ENCODE assay signal across 28 cellular contexts in genomic region chr16:67989322-67990017, GRCh38. TPM values are rescaled to one million over a fixed set of nuclear protein-coding genes. Genes with fewer than 3 reads are reported as not detected.
DNase-seq lines count a peak whose midpoint lies in the region; ATAC-seq, FAIRE-seq and TF ChIP-seq lines count a peak whose summit lies in the region.
"Had no signal": no experiment of that assay in that cellular context is flagged by ENCODE, and none has a peak within 500 bp of the region (broad histone marks: within the 10 kb centered on the region; RNA-seq: fewer than 3 reads in every experiment).

No MANE protein-coding gene starts in this region.

- no peak; the same call in 2 of the 3 replicates for ATAC-seq in HepG2
- ATAC-seq in right lobe of liver = no peak
- ATAC-seq in memory B cell (ENCODE audit: low read depth) = no peak
- ATAC-seq in GM21447 (IDR thresholded peaks at IDR 0.05; ENCODE audit: unreplicated experiment) = no peak
- ATAC-seq: A549; activated CD8-positive, alpha-beta T cell treated with anti-CD3 and anti-CD28 coated beads, Interleukin-2, amount 10 ng/mL, durations not matched to agents 7 days and 5 days; activated T-cell treated with anti-CD3 and anti-CD28 coated beads, Interleukin-2, amount 50 U/mL, for 4 hours; heart right ventricle; mucosa of descending colon; right cardiac atrium had no signal

- no peak for TF ChIP-seq POLR2A in HepG2 (IDR thresholded peaks at IDR 0.05; ENCODE audit: insufficient read depth in 1 of 2, low read depth in 2 of 2, low read length in 2 of 2)
- TF ChIP-seq POLR2A in right lobe of liver (IDR thresholded peaks at IDR 0.05) = no peak

- POLR2A ChIA-PET in HepG2 (lab: Yijun Ruan, JAX) = interaction anchor here (3.0 to 4.8 kb wide), 2 partner anchors 33 to 46 kb away, joined by 13 to 29 read pairs; partner anchors contain the start of genes DDX28, DUS2 and LCAT
- POLR2A ChIA-PET in activated CD4-positive, alpha-beta T cell treated with anti-CD3 and anti-CD28 coated beads, Interleukin-2, amount 10 ng/mL, durations not matched to agents 7 days and 5 days (lab: Charles Lee) = no interaction called here

- no peaks in the 10 kb centered on the region for H3K9me2 ChIP-seq in MM.1S (replicated peaks; ENCODE audit: insufficient read depth, low read length)

- H3K9me3 Mint-ChIP-seq in IgD-negative memory B cell = no peaks in the 10 kb centered on the region
- H3K9me3 Mint-ChIP-seq in memory B cell = no peaks in the 10 kb centered on the region
- no peaks in the 10 kb centered on the region for H3K9me3 Mint-ChIP-seq in activated CD4-positive, alpha-beta T cell treated with anti-CD3 and anti-CD28 coated beads, Interleukin-2, amount 10 ng/mL, durations not matched to agents 7 days and 5 days
- H3K9me3 Mint-ChIP-seq in progenitor cell of endocrine pancreas (ENCODE audit: low read depth) = no peaks in the 10 kb centered on the region
- H3K9me3 Mint-ChIP-seq: activated naive CD4-positive, alpha-beta T cell treated with anti-CD3 and anti-CD28 coated beads for 36 hours; activated T-cell treated with anti-CD3 and anti-CD28 coated beads, Interleukin-2, amount 50 U/mL, for 4 hours; type B pancreatic cell had no signal

- no peak overlapping the region for H3K4me2 ChIP-seq in HepG2 (ENCODE audit: low read depth, low read length)
- H3K4me2 ChIP-seq in MM.1S (ENCODE audit: low read depth, low read length) = no peak overlapping the region
- H3K4me2 ChIP-seq: A549, BLaER1 had no signal

- 53% methylated on average over 7 of the region's 8 CpGs for WGBS in HepG2 (ENCODE audit: low lambda C conversion rate)
- no CpG with 5 or more reads among the region's 8 CpGs for WGBS in right lobe of liver (ENCODE audit: insufficient coverage, low coverage, low lambda C conversion rate, missing lambda C conversion rate)

- TF ChIP-seq EP300 in HepG2 (IDR thresholded peaks at IDR 0.05; ENCODE audit: low read depth in 2 of 2, low read length in 2 of 2) (no peak), HepG2 (CRISPR knock-in tag; IDR thresholded peaks at IDR 0.05; ENCODE audit: borderline replicate concordance) (no peak)

- H3K27ac ChIP-seq in HepG2 (ENCODE audit: extremely low read length, insufficient read depth, low read length) (no peak overlapping the region), right lobe of liver (no peak overlapping the region), MM.1S (ENCODE audit: low read length) (no peak overlapping the region)
- H3K27ac ChIP-seq: A549, BLaER1, heart right ventricle, left ventricle myocardium inferior had no signal

- H2AFZ ChIP-seq in HepG2 (ENCODE audit: low read length) (no peak overlapping the region), MM.1S (ENCODE audit: low read length) (no peak overlapping the region)

- no TSS peak for BruUV-seq in HepG2 (replicated peaks; lab: Mats Ljungman, UMichigan)

- H3K4me1 ChIP-seq in HepG2 (ENCODE audit: insufficient read depth, low read length) = peaks cover 60% of the 10 kb centered on the region
- H3K4me1 ChIP-seq in right lobe of liver = peaks cover 0 to 7% (median 0%) of the 10 kb centered on the region in 4 donors
- peaks cover 20% of the 10 kb centered on the region for H3K4me1 ChIP-seq in MM.1S (ENCODE audit: low read length)

- CTCF ChIA-PET in HepG2 (lab: Yijun Ruan, JAX; ENCODE audit: low intra/inter-chr PET ratio, low total read pairs) = no interaction called here
- CTCF ChIA-PET in activated CD4-positive, alpha-beta T cell treated with anti-CD3 and anti-CD28 coated beads, Interleukin-2, amount 10 ng/mL, durations not matched to agents 7 days and 5 days (lab: Charles Lee) = interaction anchor here (0.5 to 1.9 kb wide), 3 partner anchors 51 to 471 kb away, joined by 3 to 8 read pairs (median 3); no protein-coding TSS in a partner anchor

- no peak for FAIRE-seq in HepG2 (lab: Jason Lieb, UNC)
- FAIRE-seq: A549, D721Med, HTR-8/SVneo had no signal

- peak overlapping the region in 1 of 4 donors; percentile 25 for H3K4me3 Mint-ChIP-seq in IgD-negative memory B cell
- no peak overlapping the region for H3K4me3 Mint-ChIP-seq in memory B cell
- no peak overlapping the region for H3K4me3 Mint-ChIP-seq in activated CD4-positive, alpha-beta T cell treated with anti-CD3 and anti-CD28 coated beads, Interleukin-2, amount 10 ng/mL, durations not matched to agents 7 days and 5 days
- H3K4me3 Mint-ChIP-seq in progenitor cell of endocrine pancreas (ENCODE audit: low read depth) = no peak overlapping the region
- H3K4me3 Mint-ChIP-seq: activated CD8-positive, alpha-beta T cell treated with anti-CD3 and anti-CD28 coated beads, Interleukin-2, amount 10 ng/mL, durations not matched to agents 7 days and 5 days; activated naive CD4-positive, alpha-beta T cell treated with anti-CD3 and anti-CD28 coated beads for 36 hours; activated T-cell treated with anti-CD3 and anti-CD28 coated beads, Interleukin-2, amount 50 U/mL, for 4 hours; type B pancreatic cell had no signal

- peaks cover 20 to 36% (median 24%) of the 10 kb centered on the region in 3 donors for H3K4me1 Mint-ChIP-seq in IgD-negative memory B cell
- peaks cover 31% of the 10 kb centered on the region for H3K4me1 Mint-ChIP-seq in memory B cell
- peaks cover 21% of the 10 kb centered on the region for H3K4me1 Mint-ChIP-seq in activated CD4-positive, alpha-beta T cell treated with anti-CD3 and anti-CD28 coated beads, Interleukin-2, amount 10 ng/mL, durations not matched to agents 7 days and 5 days
- peaks cover 14% of the 10 kb centered on the region for H3K4me1 Mint-ChIP-seq in progenitor cell of endocrine pancreas (ENCODE audit: low read depth)

- H3K27ac Mint-ChIP-seq in IgD-negative memory B cell (peak overlapping the region; percentile 37 to 87 (median 44)), memory B cell (peak overlapping the region; percentile 62), progenitor cell of endocrine pancreas (no peak overlapping the region)
- no peak overlapping the region for H3K27ac Mint-ChIP-seq in activated CD4-positive, alpha-beta T cell treated with anti-CD3 and anti-CD28 coated beads, Interleukin-2, amount 10 ng/mL, durations not matched to agents 7 days and 5 days
- H3K27ac Mint-ChIP-seq: activated CD8-positive, alpha-beta T cell treated with anti-CD3 and anti-CD28 coated beads, Interleukin-2, amount 10 ng/mL, durations not matched to agents 7 days and 5 days; activated naive CD4-positive, alpha-beta T cell treated with anti-CD3 and anti-CD28 coated beads for 36 hours; type B pancreatic cell had no signal

- H3K79me2 ChIP-seq in HepG2 (ENCODE audit: insufficient read depth, low read length) (no peaks in the 10 kb centered on the region), MM.1S (ENCODE audit: low read length) (no peaks in the 10 kb centered on the region)

- TF ChIP-seq RAD21 in HepG2 (CRISPR knock-in tag; IDR thresholded peaks at IDR 0.05) = no peak

- H3K36me3 ChIP-seq in HepG2 (replicated peaks in 1 of 2; ENCODE audit: control insufficient read depth in 1 of 2, insufficient read depth in 2 of 2, low read length in 2 of 2) (no peaks in the 10 kb centered on the region), right lobe of liver (no peaks in the 10 kb centered on the region), MM.1S (replicated peaks; ENCODE audit: insufficient read depth, low read length) (no peaks in the 10 kb centered on the region)
- H3K36me3 ChIP-seq: BLaER1, left ventricle myocardium inferior had no signal

- peaks cover 2 to 22% of the 10 kb centered on the region in 2 experiments for H3K27me3 ChIP-seq in HepG2 (ENCODE audit: control insufficient read depth in 1 of 2, insufficient read depth in 2 of 2, low read length in 2 of 2)
- no peaks in the 10 kb centered on the region for H3K27me3 ChIP-seq in right lobe of liver
- no peaks in the 10 kb centered on the region for H3K27me3 ChIP-seq in MM.1S (replicated peaks; ENCODE audit: insufficient read depth, low read length)
- H3K27me3 ChIP-seq: BLaER1, heart right ventricle had no signal

- no peak overlapping the region for H3K4me3 ChIP-seq in HepG2 (replicated peaks in 1 of 3; ENCODE audit: insufficient read depth in 1 of 3, low read depth in 2 of 3, low read length in 3 of 3)
- H3K4me3 ChIP-seq in right lobe of liver = no peak overlapping the region
- H3K4me3 ChIP-seq in MM.1S (ENCODE audit: low read length) = no peak overlapping the region
- H3K4me3 ChIP-seq: A549, BLaER1, heart right ventricle, left ventricle myocardium inferior, mucosa of descending colon had no signal

- H3K9me3 ChIP-seq in HepG2 (ENCODE audit: low read length) (no peaks in the 10 kb centered on the region), right lobe of liver (no peaks in the 10 kb centered on the region), MM.1S (replicated peaks; ENCODE audit: insufficient read depth, low read length) (no peaks in the 10 kb centered on the region)
- H3K9me3 ChIP-seq: A549, BLaER1, heart right ventricle, left ventricle myocardium inferior, mucosa of descending colon had no signal

- TF ChIP-seq CTCF in HepG2 (CRISPR knock-in tag; IDR thresholded peaks at IDR 0.05) (no peak), right lobe of liver (IDR thresholded peaks at IDR 0.05) (no peak), MM.1S (IDR thresholded peaks at IDR 0.05; ENCODE audit: low read length) (no peak), progenitor cell of endocrine pancreas (IDR thresholded peaks at IDR 0.05; ENCODE audit: unreplicated experiment) (no peak)

- H4K20me1 ChIP-seq in HepG2 (ENCODE audit: insufficient read depth, low read length) (no peaks in the 10 kb centered on the region), MM.1S (ENCODE audit: insufficient read depth, low read length) (no peaks in the 10 kb centered on the region)
- H4K20me1 ChIP-seq: BLaER1 had no signal

- no peaks in the 10 kb centered on the region for H3K27me3 Mint-ChIP-seq in IgD-negative memory B cell
- no peaks in the 10 kb centered on the region for H3K27me3 Mint-ChIP-seq in memory B cell
- no peaks in the 10 kb centered on the region for H3K27me3 Mint-ChIP-seq in activated CD4-positive, alpha-beta T cell treated with anti-CD3 and anti-CD28 coated beads, Interleukin-2, amount 10 ng/mL, durations not matched to agents 7 days and 5 days
- H3K27me3 Mint-ChIP-seq in progenitor cell of endocrine pancreas = peaks cover 4% of the 10 kb centered on the region
- H3K27me3 Mint-ChIP-seq: type B pancreatic cell had no signal

- in situ Hi-C loops in HepG2 (cut with HindIII; ENCODE audit: extremely low pct_ligation_motif_present, low pct_unique_long_range_greater_than_20kb) = loop anchor here (5.0 kb wide), 1 partner anchor 53 kb away; no protein-coding TSS in a partner anchor

- H3K9ac ChIP-seq in HepG2 (ENCODE audit: insufficient read depth, low read depth, low read length) (no peak overlapping the region), MM.1S (ENCODE audit: low read length) (no peak overlapping the region)
- H3K9ac ChIP-seq: BLaER1 had no signal

- H3K36me3 Mint-ChIP-seq in IgD-negative memory B cell = no peaks in the 10 kb centered on the region
- H3K36me3 Mint-ChIP-seq in memory B cell = no peaks in the 10 kb centered on the region
- no peaks in the 10 kb centered on the region for H3K36me3 Mint-ChIP-seq in activated CD4-positive, alpha-beta T cell treated with anti-CD3 and anti-CD28 coated beads, Interleukin-2, amount 10 ng/mL, durations not matched to agents 7 days and 5 days (ENCODE audit: low read depth)
- no peaks in the 10 kb centered on the region for H3K36me3 Mint-ChIP-seq in progenitor cell of endocrine pancreas (ENCODE audit: insufficient read depth)
- H3K36me3 Mint-ChIP-seq: type B pancreatic cell had no signal

- H3F3A ChIP-seq in MM.1S (ENCODE audit: insufficient read depth, low read length) = peaks cover 6% of the 10 kb centered on the region

- DNase-seq in HepG2 (ENCODE audit: low spot score) = no peak
- no peak for DNase-seq in right lobe of liver
- DNase-seq in memory B cell (ENCODE audit: low spot score in 2 of 2) = no peak
- no peak for DNase-seq in activated CD4-positive, alpha-beta T cell treated with anti-CD3 and anti-CD28 coated beads, Interleukin-2, amount 10 ng/mL, durations not matched to agents 7 days and 5 days
- DNase-seq in MM.1S = no peak
- no peak for DNase-seq in progenitor cell of endocrine pancreas (ENCODE audit: low spot score, unreplicated experiment)
- DNase-seq: activated CD4-positive, CD25-positive, alpha-beta regulatory T cell; activated CD8-positive, alpha-beta T cell treated with anti-CD3 and anti-CD28 coated beads, Interleukin-2, amount 10 ng/mL, durations not matched to agents 7 days and 5 days; activated naive CD4-positive, alpha-beta T cell treated with anti-CD3 and anti-CD28 coated beads for 36 hours; activated T-cell treated with anti-CD3 and anti-CD28 coated beads, Interleukin-2, amount 50 U/mL, for 4 hours; aorta; caudate nucleus; heart right ventricle; Karpas-422; left ventricle myocardium inferior; mucosa of descending colon; NCI-H187 treated with DMSO at 0.1 percent for 48 hours; occipital lobe had no signal

- intact Hi-C loops in HepG2 (cut with micrococcal nuclease; ENCODE audit: unreplicated experiment) (no loop called here), right lobe of liver (cut with DNase I) (no loop called here)

RNA-seq across cellular contexts. Expression of gene DPEP3, which starts 9.2 kb away (rescaled TPM):
- total RNA-seq in HepG2 (2016; rRNA removed; fragmentation: Illumina TruSeq; extraction: Trizol) (not detected in 2 replicates), right lobe of liver (under 1 TPM in 1 of 6 experiments, not detected in 5; 0.10 TPM), progenitor cell of endocrine pancreas (not detected in 2 replicates)
- not detected in 2 replicates for total RNA-seq in HepG2 (2016; cell fraction: cytosol; rRNA removed; fragmentation: Illumina TruSeq; extraction: Trizol; ENCODE audit: low read depth)
- total RNA-seq in HepG2 (2016; cell fraction: insoluble cytoplasmic fraction; rRNA removed; fragmentation: Illumina TruSeq; extraction: Trizol) = not detected in 2 replicates
- total RNA-seq in HepG2 (2016; cell fraction: membrane; rRNA removed; fragmentation: Illumina TruSeq; extraction: Trizol) = not detected in 2 replicates
- not detected in 2 replicates for total RNA-seq in HepG2 (2016; cell fraction: nucleus; rRNA removed; fragmentation: Illumina TruSeq; extraction: Trizol)
- polyA plus RNA-seq in HepG2 (2011; rRNA removed) (not detected in 2 replicates), IgD-negative memory B cell (not detected)
- polyA plus RNA-seq in HepG2 (2011; cell fraction: cytosol; rRNA removed) = not detected in 2 replicates
- polyA plus RNA-seq in HepG2 (2011; cell fraction: nucleus; rRNA removed) = not detected in 2 replicates
- not detected in 2 replicates for polyA plus RNA-seq in HepG2 (2012)
- polyA plus RNA-seq in HepG2 (2016; cell fraction: cytosol; fragmentation: Illumina TruSeq; extraction: Trizol; ENCODE audit: low read depth) = not detected in 2 replicates
- polyA plus RNA-seq in HepG2 (2016; cell fraction: insoluble cytoplasmic fraction; fragmentation: Illumina TruSeq; extraction: Trizol; ENCODE audit: low read depth) = not detected in 2 replicates
- polyA plus RNA-seq in HepG2 (2016; cell fraction: membrane; fragmentation: Illumina TruSeq; extraction: Trizol; ENCODE audit: low read depth) = not detected in 2 replicates
- not detected in 2 replicates for polyA plus RNA-seq in HepG2 (2016; cell fraction: nucleus; fragmentation: Illumina TruSeq; extraction: Trizol; ENCODE audit: insufficient read depth, low read depth)
- not detected in 2 replicates for polyA minus RNA-seq in HepG2 (2011; rRNA and poly(A)+ RNA removed; ENCODE audit: low replicate concordance)
- polyA minus RNA-seq in HepG2 (2011; cell fraction: cytosol; rRNA and poly(A)+ RNA removed) = not detected in 2 replicates
- polyA minus RNA-seq in HepG2 (2011; cell fraction: nucleus; rRNA and poly(A)+ RNA removed) = not detected in 2 replicates
- total RNA-seq in activated CD4-positive, alpha-beta T cell treated with anti-CD3 and anti-CD28 coated beads, Interleukin-2, amount 10 ng/mL, durations not matched to agents 7 days and 5 days = under 1 TPM; 0.10 TPM
- total RNA-seq: activated CD8-positive, alpha-beta T cell treated with anti-CD3 and anti-CD28 coated beads, Interleukin-2, amount 10 ng/mL, durations not matched to agents 7 days and 5 days; aorta; dermis microvascular lymphatic vessel endothelial cell; left ventricle myocardium inferior; mucosa of descending colon; occipital lobe; OCI-LY7; right cardiac atrium had no signal
- polyA plus RNA-seq: A549, aorta, right cardiac atrium had no signal

RNA-seq across cellular contexts. Expression of gene DPEP2, which starts 9.8 kb away (rescaled TPM):
- total RNA-seq in HepG2 (2016; rRNA removed; fragmentation: Illumina TruSeq; extraction: Trizol) = not detected in 2 replicates
- not detected in 2 replicates for total RNA-seq in HepG2 (2016; cell fraction: cytosol; rRNA removed; fragmentation: Illumina TruSeq; extraction: Trizol; ENCODE audit: low read depth)
- not detected in 2 replicates for total RNA-seq in HepG2 (2016; cell fraction: insoluble cytoplasmic fraction; rRNA removed; fragmentation: Illumina TruSeq; extraction: Trizol)
- total RNA-seq in HepG2 (2016; cell fraction: membrane; rRNA removed; fragmentation: Illumina TruSeq; extraction: Trizol) = not detected in 2 replicates
- not detected in 2 replicates for total RNA-seq in HepG2 (2016; cell fraction: nucleus; rRNA removed; fragmentation: Illumina TruSeq; extraction: Trizol)
- polyA plus RNA-seq in HepG2 (2011; rRNA removed) = 0.18 and 0.26 TPM in 2 replicates
- 0.08 and 0.27 TPM in 2 replicates for polyA plus RNA-seq in HepG2 (2011; cell fraction: cytosol; rRNA removed)
- 0.38 and 0.45 TPM in 2 replicates for polyA plus RNA-seq in HepG2 (2011; cell fraction: nucleus; rRNA removed)
- polyA plus RNA-seq in HepG2 (2012) = 0.73 TPM in 1 of 2 replicates, not detected in the other
- polyA plus RNA-seq in HepG2 (2016; cell fraction: cytosol; fragmentation: Illumina TruSeq; extraction: Trizol; ENCODE audit: low read depth) = not detected in 2 replicates
- not detected in 2 replicates for polyA plus RNA-seq in HepG2 (2016; cell fraction: insoluble cytoplasmic fraction; fragmentation: Illumina TruSeq; extraction: Trizol; ENCODE audit: low read depth)
- not detected in 2 replicates for polyA plus RNA-seq in HepG2 (2016; cell fraction: membrane; fragmentation: Illumina TruSeq; extraction: Trizol; ENCODE audit: low read depth)
- polyA plus RNA-seq in HepG2 (2016; cell fraction: nucleus; fragmentation: Illumina TruSeq; extraction: Trizol; ENCODE audit: insufficient read depth, low read depth) = not detected in 2 replicates
- 0.21 and 0.80 TPM in 2 replicates for polyA minus RNA-seq in HepG2 (2011; rRNA and poly(A)+ RNA removed; ENCODE audit: low replicate concordance)
- polyA minus RNA-seq in HepG2 (2011; cell fraction: cytosol; rRNA and poly(A)+ RNA removed) = 0.53 TPM in 1 of 2 replicates, not detected in the other
- polyA minus RNA-seq in HepG2 (2011; cell fraction: nucleus; rRNA and poly(A)+ RNA removed) = 0.26 TPM in 1 of 2 replicates, not detected in the other
- 1 to 10 TPM in 5 of 6 experiments, under 1 TPM in 1; 0.93 to 2.3 (median 1.6) TPM for total RNA-seq in right lobe of liver
- 45.3 TPM for polyA plus RNA-seq in IgD-negative memory B cell
- total RNA-seq in activated CD4-positive, alpha-beta T cell treated with anti-CD3 and anti-CD28 coated beads, Interleukin-2, amount 10 ng/mL, durations not matched to agents 7 days and 5 days = 10 to 100 TPM; 12.4 to 14.2 TPM
- not detected in 2 replicates for total RNA-seq in progenitor cell of endocrine pancreas
- total RNA-seq: occipital lobe had no signal
- polyA plus RNA-seq: A549 had no signal

RNA-seq across cellular contexts. Expression of gene SLC12A4, which starts 21.0 kb away (rescaled TPM):
- total RNA-seq in HepG2 (2016; rRNA removed; fragmentation: Illumina TruSeq; extraction: Trizol) (23.1 and 65.1 TPM in 2 replicates), right lobe of liver (10 to 100 TPM; 17.2 to 40.0 (median 21.9) TPM), progenitor cell of endocrine pancreas (74.3 and 75.6 TPM in 2 replicates)
- total RNA-seq in HepG2 (2016; cell fraction: cytosol; rRNA removed; fragmentation: Illumina TruSeq; extraction: Trizol; ENCODE audit: low read depth) = 26.9 and 34.0 TPM in 2 replicates
- 17.0 and 65.2 TPM in 2 replicates for total RNA-seq in HepG2 (2016; cell fraction: insoluble cytoplasmic fraction; rRNA removed; fragmentation: Illumina TruSeq; extraction: Trizol)
- total RNA-seq in HepG2 (2016; cell fraction: membrane; rRNA removed; fragmentation: Illumina TruSeq; extraction: Trizol) = 31.5 and 34.1 TPM in 2 replicates
- 87.0 and 109 TPM in 2 replicates for total RNA-seq in HepG2 (2016; cell fraction: nucleus; rRNA removed; fragmentation: Illumina TruSeq; extraction: Trizol)
- polyA plus RNA-seq in HepG2 (2011; rRNA removed) (84.3 and 134 TPM in 2 replicates), IgD-negative memory B cell (3.9 TPM)
- 42.1 and 54.3 TPM in 2 replicates for polyA plus RNA-seq in HepG2 (2011; cell fraction: cytosol; rRNA removed)
- polyA plus RNA-seq in HepG2 (2011; cell fraction: nucleus; rRNA removed) = 687 and 790 TPM in 2 replicates
- 66.6 and 79.4 TPM in 2 replicates for polyA plus RNA-seq in HepG2 (2012)
- polyA plus RNA-seq in HepG2 (2016; cell fraction: cytosol; fragmentation: Illumina TruSeq; extraction: Trizol; ENCODE audit: low read depth) = 9.6 and 12.5 TPM in 2 replicates
- polyA plus RNA-seq in HepG2 (2016; cell fraction: insoluble cytoplasmic fraction; fragmentation: Illumina TruSeq; extraction: Trizol; ENCODE audit: low read depth) = 12.0 and 18.1 TPM in 2 replicates
- 17.2 and 19.1 TPM in 2 replicates for polyA plus RNA-seq in HepG2 (2016; cell fraction: membrane; fragmentation: Illumina TruSeq; extraction: Trizol; ENCODE audit: low read depth)
- 253 and 270 TPM in 2 replicates for polyA plus RNA-seq in HepG2 (2016; cell fraction: nucleus; fragmentation: Illumina TruSeq; extraction: Trizol; ENCODE audit: insufficient read depth, low read depth)
- 74.6 and 238 TPM in 2 replicates for polyA minus RNA-seq in HepG2 (2011; rRNA and poly(A)+ RNA removed; ENCODE audit: low replicate concordance)
- 48.3 and 54.6 TPM in 2 replicates for polyA minus RNA-seq in HepG2 (2011; cell fraction: cytosol; rRNA and poly(A)+ RNA removed)
- polyA minus RNA-seq in HepG2 (2011; cell fraction: nucleus; rRNA and poly(A)+ RNA removed) = 152 and 193 TPM in 2 replicates
- 10 to 100 TPM; 27.1 to 29.5 TPM for total RNA-seq in activated CD4-positive, alpha-beta T cell treated with anti-CD3 and anti-CD28 coated beads, Interleukin-2, amount 10 ng/mL, durations not matched to agents 7 days and 5 days

RNA-seq across cellular contexts. Expression of gene DPEP2NB, which starts 26.2 kb away (rescaled TPM):
- total RNA-seq in HepG2 (2016; rRNA removed; fragmentation: Illumina TruSeq; extraction: Trizol) (not detected in 2 replicates), right lobe of liver (not detected), progenitor cell of endocrine pancreas (not detected in 2 replicates)
- not detected in 2 replicates for total RNA-seq in HepG2 (2016; cell fraction: cytosol; rRNA removed; fragmentation: Illumina TruSeq; extraction: Trizol; ENCODE audit: low read depth)
- total RNA-seq in HepG2 (2016; cell fraction: insoluble cytoplasmic fraction; rRNA removed; fragmentation: Illumina TruSeq; extraction: Trizol) = not detected in 2 replicates
- total RNA-seq in HepG2 (2016; cell fraction: membrane; rRNA removed; fragmentation: Illumina TruSeq; extraction: Trizol) = not detected in 2 replicates
- total RNA-seq in HepG2 (2016; cell fraction: nucleus; rRNA removed; fragmentation: Illumina TruSeq; extraction: Trizol) = not detected in 2 replicates
- polyA plus RNA-seq in HepG2 (2011; rRNA removed) (not detected in 2 replicates), IgD-negative memory B cell (not detected)
- not detected in 2 replicates for polyA plus RNA-seq in HepG2 (2011; cell fraction: cytosol; rRNA removed)
- polyA plus RNA-seq in HepG2 (2011; cell fraction: nucleus; rRNA removed) = not detected in 2 replicates
- not detected in 2 replicates for polyA plus RNA-seq in HepG2 (2012)
- polyA plus RNA-seq in HepG2 (2016; cell fraction: cytosol; fragmentation: Illumina TruSeq; extraction: Trizol; ENCODE audit: low read depth) = not detected in 2 replicates
- polyA plus RNA-seq in HepG2 (2016; cell fraction: insoluble cytoplasmic fraction; fragmentation: Illumina TruSeq; extraction: Trizol; ENCODE audit: low read depth) = not detected in 2 replicates
- not detected in 2 replicates for polyA plus RNA-seq in HepG2 (2016; cell fraction: membrane; fragmentation: Illumina TruSeq; extraction: Trizol; ENCODE audit: low read depth)
- polyA plus RNA-seq in HepG2 (2016; cell fraction: nucleus; fragmentation: Illumina TruSeq; extraction: Trizol; ENCODE audit: insufficient read depth, low read depth) = not detected in 2 replicates
- not detected in 2 replicates for polyA minus RNA-seq in HepG2 (2011; rRNA and poly(A)+ RNA removed; ENCODE audit: low replicate concordance)
- polyA minus RNA-seq in HepG2 (2011; cell fraction: cytosol; rRNA and poly(A)+ RNA removed) = not detected in 2 replicates
- not detected in 2 replicates for polyA minus RNA-seq in HepG2 (2011; cell fraction: nucleus; rRNA and poly(A)+ RNA removed)
- not detected for total RNA-seq in activated CD4-positive, alpha-beta T cell treated with anti-CD3 and anti-CD28 coated beads, Interleukin-2, amount 10 ng/mL, durations not matched to agents 7 days and 5 days
- total RNA-seq: activated CD8-positive, alpha-beta T cell treated with anti-CD3 and anti-CD28 coated beads, Interleukin-2, amount 10 ng/mL, durations not matched to agents 7 days and 5 days; activated naive CD4-positive, alpha-beta T cell treated with anti-CD3 and anti-CD28 coated beads for 36 hours; activated T-cell treated with anti-CD3 and anti-CD28 coated beads, Interleukin-2, amount 50 U/mL, for 4 hours; aorta; dermis microvascular lymphatic vessel endothelial cell; heart right ventricle; left ventricle myocardium inferior; mucosa of descending colon; occipital lobe; OCI-LY7; right cardiac atrium had no signal
- polyA plus RNA-seq: A549, aorta, heart right ventricle, right cardiac atrium had no signal

RNA-seq across cellular contexts. Expression of gene DDX28, which starts 33.6 kb away (rescaled TPM):
- total RNA-seq in HepG2 (2016; rRNA removed; fragmentation: Illumina TruSeq; extraction: Trizol) (16.4 and 18.4 TPM in 2 replicates), right lobe of liver (1 to 10 TPM; 5.4 to 10.0 (median 6.3) TPM), progenitor cell of endocrine pancreas (9.5 and 10.4 TPM in 2 replicates)
- 2.8 and 3.0 TPM in 2 replicates for total RNA-seq in HepG2 (2016; cell fraction: cytosol; rRNA removed; fragmentation: Illumina TruSeq; extraction: Trizol; ENCODE audit: low read depth)
- total RNA-seq in HepG2 (2016; cell fraction: insoluble cytoplasmic fraction; rRNA removed; fragmentation: Illumina TruSeq; extraction: Trizol) = 16.5 and 18.2 TPM in 2 replicates
- 5.7 and 7.5 TPM in 2 replicates for total RNA-seq in HepG2 (2016; cell fraction: membrane; rRNA removed; fragmentation: Illumina TruSeq; extraction: Trizol)
- total RNA-seq in HepG2 (2016; cell fraction: nucleus; rRNA removed; fragmentation: Illumina TruSeq; extraction: Trizol) = 11.7 and 13.6 TPM in 2 replicates
- polyA plus RNA-seq in HepG2 (2011; rRNA removed) (13.6 and 14.1 TPM in 2 replicates), IgD-negative memory B cell (35.8 TPM)
- polyA plus RNA-seq in HepG2 (2011; cell fraction: cytosol; rRNA removed) = 12.4 and 15.6 TPM in 2 replicates
- polyA plus RNA-seq in HepG2 (2011; cell fraction: nucleus; rRNA removed) = 8.7 and 9.9 TPM in 2 replicates
- 6.3 and 6.8 TPM in 2 replicates for polyA plus RNA-seq in HepG2 (2012)
- 1.2 and 1.6 TPM in 2 replicates for polyA plus RNA-seq in HepG2 (2016; cell fraction: cytosol; fragmentation: Illumina TruSeq; extraction: Trizol; ENCODE audit: low read depth)
- polyA plus RNA-seq in HepG2 (2016; cell fraction: insoluble cytoplasmic fraction; fragmentation: Illumina TruSeq; extraction: Trizol; ENCODE audit: low read depth) = 14.5 and 16.0 TPM in 2 replicates
- polyA plus RNA-seq in HepG2 (2016; cell fraction: membrane; fragmentation: Illumina TruSeq; extraction: Trizol; ENCODE audit: low read depth) = 2.6 and 3.1 TPM in 2 replicates
- polyA plus RNA-seq in HepG2 (2016; cell fraction: nucleus; fragmentation: Illumina TruSeq; extraction: Trizol; ENCODE audit: insufficient read depth, low read depth) = 13.9 and 15.5 TPM in 2 replicates
- 19.4 and 28.5 TPM in 2 replicates for polyA minus RNA-seq in HepG2 (2011; rRNA and poly(A)+ RNA removed; ENCODE audit: low replicate concordance)
- polyA minus RNA-seq in HepG2 (2011; cell fraction: cytosol; rRNA and poly(A)+ RNA removed) = 7.2 and 10.0 TPM in 2 replicates
- polyA minus RNA-seq in HepG2 (2011; cell fraction: nucleus; rRNA and poly(A)+ RNA removed) = 18.2 and 19.9 TPM in 2 replicates
- total RNA-seq in activated CD4-positive, alpha-beta T cell treated with anti-CD3 and anti-CD28 coated beads, Interleukin-2, amount 10 ng/mL, durations not matched to agents 7 days and 5 days = 10 to 100 TPM; 12.9 to 14.4 TPM

Comparison
In these comparisons a context has a peak if more than half of its experiments do, and no peak if none do; other contexts are left out.
1. H3K27ac Mint-ChIP-seq: peak in IgD-negative memory B cell (3 of 3) and memory B cell (single experiment); none in activated CD4-positive, alpha-beta T cell treated with anti-CD3 and anti-CD28 coated beads, Interleukin-2, amount 10 ng/mL, durations not matched to agents 7 days and 5 days (single experiment) and progenitor cell of endocrine pancreas (single experiment).
2. RNA of gene DPEP2, which starts 9.8 kb away (total RNA-seq): 12.4 to 14.2 TPM in activated CD4-positive, alpha-beta T cell treated with anti-CD3 and anti-CD28 coated beads, Interleukin-2, amount 10 ng/mL, durations not matched to agents 7 days and 5 days; 0.93 to 2.3 TPM in right lobe of liver, not detected in HepG2 and not detected in progenitor cell of endocrine pancreas; every median in the first group is over 4 times any median in the second.